27 cellular contexts compared by ENCODE assay signal in the genomic region with DNA sequence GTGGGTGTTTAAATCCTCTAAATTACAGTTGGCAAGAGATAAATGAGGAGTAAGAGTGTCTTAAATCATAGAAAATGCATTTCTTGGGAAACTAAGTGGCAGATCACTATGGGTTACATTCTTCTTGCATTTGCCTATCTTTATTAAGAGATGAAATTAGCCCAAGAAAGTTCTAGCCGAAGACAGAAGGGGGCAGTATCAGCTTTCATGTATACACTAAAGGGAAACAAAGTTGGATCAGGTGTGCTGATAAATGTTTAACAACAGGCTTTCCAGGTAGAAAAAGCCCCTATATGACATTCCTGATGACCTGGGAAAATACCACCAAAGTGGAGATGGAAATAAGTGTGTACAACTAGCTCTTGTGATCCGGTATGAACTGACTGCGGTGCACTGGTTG.
DNase-seq lines count a peak whose midpoint lies in the region; ATAC-seq and TF ChIP-seq lines count a peak whose summit lies in the region.
"Had no signal": no experiment of that assay in that cellular context is flagged by ENCODE, and none has a peak within 500 bp of the region (broad histone marks: within the 10 kb centered on the region; RNA-seq: fewer than 3 reads in every experiment).

No MANE protein-coding gene starts in this region.

- no peak for TF ChIP-seq RAD21 in SK-N-SH (IDR thresholded peaks at IDR 0.05; ENCODE audit: low read length)

- H3K9me3 ChIP-seq in SK-N-SH = peaks cover 6% of the 10 kb centered on the region
- H3K9me3 ChIP-seq in PC-3 (ENCODE audit: low read length) = no peaks in the 10 kb centered on the region
- no peaks in the 10 kb centered on the region for H3K9me3 ChIP-seq in colonic mucosa
- H3K9me3 ChIP-seq: uterus had no signal

- WGBS in SK-N-SH (ENCODE audit: low lambda C conversion rate) = 38% methylated on average over 3 of the region's 3 CpGs

- no peak overlapping the region for H2AFZ ChIP-seq in SK-N-SH (ENCODE audit: low read depth)
- no peak overlapping the region for H2AFZ ChIP-seq in PC-3 (ENCODE audit: low read length)
- H2AFZ ChIP-seq: hepatocyte had no signal

- POLR2A ChIA-PET in SK-N-SH (lab: Yijun Ruan, JAX) = no interaction called here
- POLR2A ChIA-PET in PC-3 (lab: Charles Lee; ENCODE audit: unreplicated experiment) = no interaction called here

- TF ChIP-seq CTCF in SK-N-SH (IDR thresholded peaks at IDR 0.05) = peak; percentile 34
- peak; percentile 24; the same call in 1 of the 2 replicates for TF ChIP-seq CTCF in PC-3 (conservative IDR thresholded peaks at IDR 0.05; ENCODE audit: low read depth, low read length)
- TF ChIP-seq CTCF in endothelial cell (IDR thresholded peaks at IDR 0.05; ENCODE audit: unreplicated experiment) = peak; percentile 15
- TF ChIP-seq CTCF in type B pancreatic cell (conservative IDR thresholded peaks at IDR 0.05) = peak; percentile 34
- no peak for TF ChIP-seq CTCF in colonic mucosa (IDR thresholded peaks at IDR 0.05)

- H3K4me3 ChIP-seq in SK-N-SH (ENCODE audit: low read depth in 2 of 2, low read length in 1 of 2) = no peak overlapping the region
- no peak overlapping the region for H3K4me3 ChIP-seq in PC-3 (ENCODE audit: low read length)
- H3K4me3 ChIP-seq in colonic mucosa = no peak overlapping the region
- H3K4me3 ChIP-seq: A549, hepatocyte, lower lobe of right lung, uterus had no signal

- H3K36me3 Mint-ChIP-seq in endothelial cell (ENCODE audit: low read depth, unreplicated experiment) = no peaks in the 10 kb centered on the region
- H3K36me3 Mint-ChIP-seq in type B pancreatic cell = peaks cover 4% of the 10 kb centered on the region
- H3K36me3 Mint-ChIP-seq: CD4-positive, CD25-positive, alpha-beta regulatory T cell had no signal

- H3K4me1 ChIP-seq in SK-N-SH (ENCODE audit: control insufficient read depth in 1 of 2, insufficient read depth in 2 of 2, low read depth in 1 of 2, low read length in 1 of 2) (no peaks in the 10 kb centered on the region), PC-3 (ENCODE audit: insufficient read depth, low read length) (no peaks in the 10 kb centered on the region), colonic mucosa (no peaks in the 10 kb centered on the region)
- H3K4me1 ChIP-seq: A549, foreskin keratinocyte, lower lobe of right lung, uterus had no signal

- ATAC-seq in SK-N-SH treated with all-trans-retinoic acid at 6 μM for 48 hours = no peak
- no peak for ATAC-seq in PC-3
- ATAC-seq in Right ventricle myocardium superior (ENCODE audit: poor library complexity) = no peak
- ATAC-seq: A549, foreskin keratinocyte, lower lobe of right lung had no signal

- DNase-seq in SK-N-SH (no peak), PC-3 (no peak), endothelial cell (ENCODE audit: low spot score) (no peak), type B pancreatic cell (ENCODE audit: extremely low spot score, unreplicated experiment) (no peak), RKO (ENCODE audit: low spot score) (no peak), colonic mucosa (no peak), Right ventricle myocardium superior (no peak)
- DNase-seq: activated CD4-positive, alpha-beta T cell treated with anti-CD3 and anti-CD28 coated beads, Interleukin-2, amount 50 U/mL, for 4 hours; activated gamma-delta T cell; brain microvascular endothelial cell; CD4-positive, CD25-positive, alpha-beta regulatory T cell; DMS 273 treated with DMSO at 0.1 percent for 48 hours; foreskin keratinocyte; HCEC 1CT; KG1; lower lobe of right lung; NCI-H1092 treated with DMSO at 0.1 percent for 48 hours; NCI-H2029 treated with DMSO at 0.1 percent for 48 hours; nucleus accumbens; retina; SHP77 treated with DMSO at 0.1 percent for 48 hours; uterus had no signal

- no peak overlapping the region for H3K27ac ChIP-seq in SK-N-SH (ENCODE audit: low read depth in 2 of 2, low read length in 1 of 2)
- no peak overlapping the region for H3K27ac ChIP-seq in PC-3 (ENCODE audit: low read length)
- no peak overlapping the region for H3K27ac ChIP-seq in colonic mucosa
- H3K27ac ChIP-seq: A549, brain microvascular endothelial cell, foreskin keratinocyte, hepatocyte, lower lobe of right lung, uterus had no signal

- H3K27me3 Mint-ChIP-seq in endothelial cell (ENCODE audit: unreplicated experiment) (no peaks in the 10 kb centered on the region), type B pancreatic cell (no peaks in the 10 kb centered on the region)
- H3K27me3 Mint-ChIP-seq: CD4-positive, CD25-positive, alpha-beta regulatory T cell had no signal

- H3K27ac Mint-ChIP-seq in endothelial cell (ENCODE audit: unreplicated experiment) (no peak overlapping the region), type B pancreatic cell (no peak overlapping the region)
- H3K27ac Mint-ChIP-seq: dendritic cell treated with granulocyte-macrophage colony-stimulating factor and Interleukin-4, amounts not matched to agents 40 ng/mL and 50 ng/mL, for 4 days; T-helper 1 cell treated with Interleukin-12 subunit alpha and Interleukin-12 subunit beta and Interleukin-4 antibody, amounts not matched to agents 30 μg/mL and 1 μg/mL, for 36 hours had no signal

- intact Hi-C loops in PC-3 (cut with micrococcal nuclease) (no loop called here), colonic mucosa (cut with DNase I) (no loop called here), Right ventricle myocardium superior (cut with DNase I) (no loop called here)

- no peak overlapping the region for H3K4me3 Mint-ChIP-seq in endothelial cell (ENCODE audit: unreplicated experiment)
- H3K4me3 Mint-ChIP-seq in type B pancreatic cell = no peak overlapping the region
- H3K4me3 Mint-ChIP-seq: CD4-positive, CD25-positive, alpha-beta regulatory T cell; dendritic cell treated with granulocyte-macrophage colony-stimulating factor and Interleukin-4, amounts not matched to agents 40 ng/mL and 50 ng/mL, for 4 days; T-helper 1 cell treated with Interleukin-12 subunit alpha and Interleukin-12 subunit beta and Interleukin-4 antibody, amounts not matched to agents 30 μg/mL and 1 μg/mL, for 36 hours had no signal

- no peaks in the 10 kb centered on the region for H4K20me1 ChIP-seq in SK-N-SH (ENCODE audit: insufficient read depth)
- no peaks in the 10 kb centered on the region for H4K20me1 ChIP-seq in PC-3 (ENCODE audit: low read length)

- no TSS peak for BruUV-seq in PC-3 (replicated peaks; lab: Mats Ljungman, UMichigan)

- TF ChIP-seq EP300 in SK-N-SH (IDR thresholded peaks at IDR 0.05; ENCODE audit: borderline replicate concordance in 1 of 2, low read depth in 1 of 2, low read length in 1 of 2) = no peak

- no peak overlapping the region for H3K9ac ChIP-seq in SK-N-SH
- no peak overlapping the region for H3K9ac ChIP-seq in PC-3 (ENCODE audit: low read length)
- H3K9ac ChIP-seq in colonic mucosa (ENCODE audit: low read depth in 2 of 2, low read length in 2 of 2) = no peak overlapping the region

- H3K36me3 ChIP-seq in SK-N-SH (replicated peaks in 1 of 2; ENCODE audit: control insufficient read depth in 1 of 2, insufficient read depth in 2 of 2, low read length in 1 of 2) (no peaks in the 10 kb centered on the region), PC-3 (ENCODE audit: low read depth, low read length) (no peaks in the 10 kb centered on the region), colonic mucosa (no peaks in the 10 kb centered on the region)
- H3K36me3 ChIP-seq: brain microvascular endothelial cell, lower lobe of right lung, uterus had no signal

- H3K9me3 Mint-ChIP-seq in endothelial cell (ENCODE audit: unreplicated experiment) (no peaks in the 10 kb centered on the region), type B pancreatic cell (peaks cover 14% of the 10 kb centered on the region)

- no peaks in the 10 kb centered on the region for H3K79me2 ChIP-seq in SK-N-SH (ENCODE audit: insufficient read depth)
- H3K79me2 ChIP-seq in PC-3 (ENCODE audit: low read length) = no peaks in the 10 kb centered on the region
- H3K79me2 ChIP-seq: hepatocyte had no signal

- H3K27me3 ChIP-seq in SK-N-SH (ENCODE audit: insufficient read depth) (no peaks in the 10 kb centered on the region), PC-3 (ENCODE audit: low read length) (no peaks in the 10 kb centered on the region), colonic mucosa (no peaks in the 10 kb centered on the region)
- H3K27me3 ChIP-seq: brain microvascular endothelial cell, foreskin keratinocyte, hepatocyte, uterus had no signal

- H3K9me2 ChIP-seq in SK-N-SH = no peaks in the 10 kb centered on the region
- no peaks in the 10 kb centered on the region for H3K9me2 ChIP-seq in PC-3 (replicated peaks; ENCODE audit: low read length)

- H3K4me1 Mint-ChIP-seq in endothelial cell (ENCODE audit: unreplicated experiment) (no peaks in the 10 kb centered on the region), type B pancreatic cell (ENCODE audit: unreplicated experiment) (no peaks in the 10 kb centered on the region)
- H3K4me1 Mint-ChIP-seq: CD4-positive, CD25-positive, alpha-beta regulatory T cell had no signal

- no peak overlapping the region for H3K4me2 ChIP-seq in SK-N-SH
- H3K4me2 ChIP-seq in PC-3 (ENCODE audit: low read length) = no peak overlapping the region
- H3K4me2 ChIP-seq: A549, hepatocyte had no signal

- no peaks in the 10 kb centered on the region for H3F3A ChIP-seq in SK-N-SH (replicated peaks; ENCODE audit: insufficient read depth)
- no peaks in the 10 kb centered on the region for H3F3A ChIP-seq in PC-3 (ENCODE audit: low read length, unreplicated experiment)

- CTCF ChIA-PET in SK-N-SH (lab: Yijun Ruan, JAX) (interaction anchor here (0.7 to 1.2 kb wide), 4 partner anchors 17 to 127 kb away, joined by 3 read pairs; no protein-coding TSS in a partner anchor), PC-3 (lab: Charles Lee) (no interaction called here)

TF ChIP-seq in SK-N-SH, 30 proteins besides CTCF, POLR2A, EP300 and RAD21 (continues in another document):
- TF ChIP-seq RXRA (IDR thresholded peaks at IDR 0.05; ENCODE audit: borderline replicate concordance, low read depth) = no peak
- TF ChIP-seq FOSL2 (IDR thresholded peaks at IDR 0.05; ENCODE audit: borderline replicate concordance, low read depth) = no peak
- no peak for TF ChIP-seq RFX5 (IDR thresholded peaks at IDR 0.05; ENCODE audit: low read length)
- TF ChIP-seq TEAD4 (IDR thresholded peaks at IDR 0.05; ENCODE audit: borderline replicate concordance, insufficient read depth) = no peak
- TF ChIP-seq FOXJ3 (CRISPR knock-in tag; IDR thresholded peaks at IDR 0.05) = no peak
- TF ChIP-seq CHD2 (IDR thresholded peaks at IDR 0.05; ENCODE audit: low read length, partially characterized antibody) = no peak
- TF ChIP-seq EZH2phosphoT487 (IDR thresholded peaks at IDR 0.05; ENCODE audit: borderline replicate concordance, low read depth) = no peak

TF ChIP-seq in SK-N-SH treated with all-trans-retinoic acid at 6 μM for 48 hours, 23 proteins besides CTCF, POLR2A, EP300 and RAD21 (continues in another document):
- TF ChIP-seq ZC3H10 (CRISPR knock-in tag; IDR thresholded peaks at IDR 0.05) (no peak), BACH2 (CRISPR knock-in tag; IDR thresholded peaks at IDR 0.05; ENCODE audit: borderline replicate concordance) (no peak), ZFP3 (CRISPR knock-in tag; IDR thresholded peaks at IDR 0.05) (no peak), ZNF565 (CRISPR knock-in tag; conservative IDR thresholded peaks at IDR 0.05; ENCODE audit: low read depth) (no peak)
